19 cellular contexts compared by ENCODE assay signal in the genomic region with DNA sequence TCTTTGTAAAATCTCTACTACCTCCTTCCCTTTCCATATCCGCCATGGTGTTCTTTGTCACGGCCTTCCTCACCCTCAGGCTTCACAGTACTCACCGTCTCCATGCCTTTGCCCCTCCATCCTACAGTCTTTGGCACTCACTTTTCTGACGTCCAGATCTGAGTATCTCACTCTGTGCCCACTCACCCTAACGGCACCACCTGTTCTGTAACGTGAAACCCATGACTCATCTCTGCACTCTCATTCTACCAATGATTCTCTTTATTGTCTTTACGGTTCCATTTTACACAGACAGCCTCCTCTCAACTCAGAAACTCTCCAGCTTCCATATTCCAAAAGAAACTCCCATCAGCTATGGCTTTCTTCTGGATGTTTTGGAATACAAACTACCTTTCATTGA. TPM values are rescaled to one million over a fixed set of nuclear protein-coding genes. Genes with fewer than 3 reads are reported as not detected.
DNase-seq lines count a peak whose midpoint lies in the region; ATAC-seq and TF ChIP-seq lines count a peak whose summit lies in the region.
"Had no signal": no experiment of that assay in that cellular context is flagged by ENCODE, and none has a peak within 500 bp of the region (broad histone marks: within the 10 kb centered on the region; RNA-seq: fewer than 3 reads in every experiment).

No MANE protein-coding gene starts in this region.

- no peak overlapping the region for H3K4me3 ChIP-seq in BE2C (ENCODE audit: low read depth, low read length)
- H3K4me3 ChIP-seq: lung, sigmoid colon, uterus had no signal

- no peaks in the 10 kb centered on the region for H3K9me3 ChIP-seq in BE2C
- H3K9me3 ChIP-seq: sigmoid colon, uterus had no signal

- H3K27me3 ChIP-seq in BE2C: no peaks in the 10 kb centered on the region
- H3K27me3 ChIP-seq: sigmoid colon, uterus had no signal

- TF ChIP-seq CTCF in BE2C (IDR thresholded peaks at IDR 0.05; ENCODE audit: low read depth, low read length): no peak

- H3K9me3 Mint-ChIP-seq in activated naive CD4-positive, alpha-beta T cell treated with anti-CD3 and anti-CD28 coated beads, Interleukin-2, amount 50 U/mL, for 72 hours: peaks cover 14 to 16% of the 10 kb centered on the region in 2 donors
- H3K9me3 Mint-ChIP-seq: neural crest cell had no signal

- no peaks in the 10 kb centered on the region for H3K36me3 ChIP-seq in BE2C
- H3K36me3 ChIP-seq: sigmoid colon, uterus had no signal

- no peaks in the 10 kb centered on the region for H3K4me1 ChIP-seq in BE2C
- H3K4me1 ChIP-seq: sigmoid colon, uterus had no signal

- ATAC-seq in GM19372 (IDR thresholded peaks at IDR 0.05; ENCODE audit: low read depth, unreplicated experiment) (peak; percentile 72), HG03103 (IDR thresholded peaks at IDR 0.05; ENCODE audit: low read depth, unreplicated experiment) (peak; percentile 93)
- ATAC-seq in activated naive CD4-positive, alpha-beta T cell treated with anti-CD3 and anti-CD28 coated beads, Interleukin-2, amount 50 U/mL, for 72 hours: no peak

- no peak overlapping the region for H3K27ac Mint-ChIP-seq in activated naive CD4-positive, alpha-beta T cell treated with anti-CD3 and anti-CD28 coated beads, Interleukin-2, amount 50 U/mL, for 72 hours

- DNase-seq in DMS53 treated with DMSO at 0.1 percent for 48 hours (lab: John Stamatoyannopoulos, UW; ENCODE audit: unreplicated experiment) (peak; percentile 98), NCI-H510A treated with DMSO at 0.1 percent for 48 hours (lab: John Stamatoyannopoulos, UW) (peak; percentile 95), GF-D8 (lab: John Stamatoyannopoulos, UW) (no peak), retina (no peak), BE2C (no peak)
- no peak for DNase-seq in activated naive CD4-positive, alpha-beta T cell treated with anti-CD3 and anti-CD28 coated beads, Interleukin-2, amount 50 U/mL, for 72 hours (ENCODE audit: low spot score in 2 of 2)
- DNase-seq: activated CD8-positive, alpha-beta memory T cell treated with anti-CD3 and anti-CD28 coated beads for 24 hours; activated gamma-delta T cell treated with Interleukin-2 at 50 U/mL for 16 hours; DND-41; NK-92 treated with Interleukin-12 subunit alpha and Interleukin-12 subunit beta, amount 100 ng/mL, for 24 hours; sigmoid colon; stimulated activated CD4-positive, alpha-beta T cell treated with anti-CD3 and anti-CD28 coated beads, Interleukin-4, amount 100 ng/mL, for 4 hours; stimulated activated naive CD4-positive, alpha-beta T cell treated with Interleukin-2 at 50 U/mL for 16 hours; uterus had no signal

- no peaks in the 10 kb centered on the region for H3K36me3 Mint-ChIP-seq in activated naive CD4-positive, alpha-beta T cell treated with anti-CD3 and anti-CD28 coated beads, Interleukin-2, amount 50 U/mL, for 72 hours

RNA-seq across cellular contexts. Expression of a gene that starts 56.7 kb away (rescaled TPM):
- polyA plus RNA-seq in BE2C (2012; ENCODE audit: insufficient read depth, insufficient read length, low read depth): not detected
- total RNA-seq in activated naive CD4-positive, alpha-beta T cell treated with anti-CD3 and anti-CD28 coated beads, Interleukin-2, amount 50 U/mL, for 72 hours: not detected
- total RNA-seq: dermis microvascular lymphatic vessel endothelial cell, lung had no signal

Comparison
In these comparisons a context has a peak if more than half of its experiments do, and no peak if none do; other contexts are left out.
1. DNase-seq: peak in DMS53 treated with DMSO at 0.1 percent for 48 hours (single experiment) and NCI-H510A treated with DMSO at 0.1 percent for 48 hours (single experiment); none in GF-D8 (single experiment), retina (single experiment), BE2C (single experiment) and activated naive CD4-positive, alpha-beta T cell treated with anti-CD3 and anti-CD28 coated beads, Interleukin-2, amount 50 U/mL, for 72 hours (0 of 2).
2. ATAC-seq: peak in GM19372 (single experiment) and HG03103 (single experiment); none in activated naive CD4-positive, alpha-beta T cell treated with anti-CD3 and anti-CD28 coated beads, Interleukin-2, amount 50 U/mL, for 72 hours (0 of 2).